1 cellular context compared by ENCODE assay signal in genomic region chr21:39385299-39386145, GRCh38.
TF ChIP-seq lines count a peak whose summit lies in the region.

No MANE protein-coding gene starts in this region.

TF ChIP-seq in HepG2, 621 proteins besides CTCF, POLR2A, EP300 and RAD21 (continued from another document and continues in another):
- TF ChIP-seq KIAA2018 (CRISPR knock-in tag; IDR thresholded peaks at IDR 0.05; ENCODE audit: borderline replicate concordance) (no peak), ZNF207 (IDR thresholded peaks at IDR 0.05; ENCODE audit: borderline replicate concordance) (no peak), MXD1 (CRISPR knock-in tag; IDR thresholded peaks at IDR 0.05) (no peak), ZNF761 (CRISPR knock-in tag; conservative IDR thresholded peaks at IDR 0.05) (peak; percentile 73; the same call in 1 of the 2 replicates), PLRG1 (conservative IDR thresholded peaks at IDR 0.05) (no peak), SP140L (CRISPR knock-in tag; IDR thresholded peaks at IDR 0.05; ENCODE audit: borderline replicate concordance) (no peak), PRDM4 (CRISPR knock-in tag; IDR thresholded peaks at IDR 0.05; ENCODE audit: borderline replicate concordance) (no peak), ZSCAN21 (CRISPR knock-in tag; IDR thresholded peaks at IDR 0.05; ENCODE audit: borderline replicate concordance) (peak; percentile 79; the same call in 1 of the 2 replicates), SKI (IDR thresholded peaks at IDR 0.05; ENCODE audit: partially characterized antibody) (no peak), ZSCAN20 (CRISPR knock-in tag; IDR thresholded peaks at IDR 0.05; ENCODE audit: borderline replicate concordance) (no peak), ZBTB2 (CRISPR knock-in tag; IDR thresholded peaks at IDR 0.05; ENCODE audit: low read depth) (no peak), CHD2 (IDR thresholded peaks at IDR 0.05; ENCODE audit: low read depth, low read length) (no peak), PRDM10 (CRISPR knock-in tag; IDR thresholded peaks at IDR 0.05; ENCODE audit: low read depth) (peak; percentile 48), GMEB1 (CRISPR knock-in tag; IDR thresholded peaks at IDR 0.05; ENCODE audit: borderline replicate concordance) (peak; percentile 78; the same call in 1 of the 2 replicates), PHF5A (CRISPR knock-in tag; IDR thresholded peaks at IDR 0.05; ENCODE audit: low read depth, unreplicated experiment) (peak; percentile 24), MLLT10 (CRISPR knock-in tag; IDR thresholded peaks at IDR 0.05) (no peak), ZNF414 (CRISPR knock-in tag; IDR thresholded peaks at IDR 0.05) (peak; percentile 54), CREM (IDR thresholded peaks at IDR 0.05) (peak; percentile 67), CREM (CRISPR knock-in tag; IDR thresholded peaks at IDR 0.05) (no peak), ELF4 (CRISPR knock-in tag; IDR thresholded peaks at IDR 0.05; ENCODE audit: borderline replicate concordance) (no peak), ZNF7 (CRISPR knock-in tag; IDR thresholded peaks at IDR 0.05) (no peak), ARNT2 (CRISPR knock-in tag; IDR thresholded peaks at IDR 0.05; ENCODE audit: low read depth) (peak; percentile 54; the same call in 1 of the 2 replicates), NCOA2 (CRISPR knock-in tag; IDR thresholded peaks at IDR 0.05) (peak; percentile 90), KDM5B (CRISPR knock-in tag; IDR thresholded peaks at IDR 0.05; ENCODE audit: borderline replicate concordance) (peak; percentile 45; the same call in 1 of the 2 replicates), DZIP1 (CRISPR knock-in tag; IDR thresholded peaks at IDR 0.05) (no peak), ZMAT3 (CRISPR knock-in tag; conservative IDR thresholded peaks at IDR 0.05) (no peak), PHB2 (IDR thresholded peaks at IDR 0.05; ENCODE audit: partially characterized antibody) (no peak), ZNF737 (CRISPR knock-in tag; IDR thresholded peaks at IDR 0.05; ENCODE audit: borderline replicate concordance) (no peak), GABPA (IDR thresholded peaks at IDR 0.05; ENCODE audit: low read depth, low read length) (no peak), GABPA (CRISPR knock-in tag; IDR thresholded peaks at IDR 0.05; ENCODE audit: low read depth) (peak; percentile 33; the same call in 1 of the 2 replicates), THAP11 (CRISPR knock-in tag; IDR thresholded peaks at IDR 0.05) (peak; percentile 80)
